ENCODE assay signal across 14 cellular contexts in genomic region chr7:16975712-16976111, GRCh38.
A peak's percentile ranks its signal among the peaks of the same experiment; 100 is the strongest.
DNase-seq lines count a peak whose midpoint lies in the region; ATAC-seq and TF ChIP-seq lines count a peak whose summit lies in the region.
"Had no signal": no experiment of that assay in that cellular context is flagged by ENCODE, and none has a peak within 500 bp of the region (broad histone marks: within the 10 kb centered on the region; RNA-seq: fewer than 3 reads in every experiment).

No MANE protein-coding gene starts in this region.

- H3K27me3 ChIP-seq in foreskin keratinocyte (no peaks in the 10 kb centered on the region), H7 (ENCODE audit: control insufficient read depth, insufficient read depth, low read length) (no peaks in the 10 kb centered on the region)

- H3K4me1 ChIP-seq in foreskin keratinocyte: no peaks in the 10 kb centered on the region

- H3K36me3 ChIP-seq in H7 (replicated peaks; ENCODE audit: control insufficient read depth, insufficient read depth, low read length): no peaks in the 10 kb centered on the region

- no peak overlapping the region for H3K4me3 Mint-ChIP-seq in memory B cell
- H3K4me3 Mint-ChIP-seq: activated naive CD4-positive, alpha-beta T cell treated with anti-CD3 and anti-CD28 coated beads for 36 hours; GM23338; mesothelial cell of epicardium had no signal

- no peak overlapping the region for H3K27ac Mint-ChIP-seq in memory B cell
- H3K27ac Mint-ChIP-seq: activated naive CD4-positive, alpha-beta T cell treated with anti-CD3 and anti-CD28 coated beads for 36 hours; GM23338; mesothelial cell of epicardium had no signal

- H3K9me3 Mint-ChIP-seq in memory B cell: no peaks in the 10 kb centered on the region
- H3K9me3 Mint-ChIP-seq: activated naive CD4-positive, alpha-beta T cell treated with anti-CD3 and anti-CD28 coated beads for 36 hours; GM23338; mesothelial cell of epicardium had no signal

- H3K27ac ChIP-seq in foreskin keratinocyte: no peak overlapping the region

- DNase-seq in Kasumi-1 (lab: John Stamatoyannopoulos, UW) (peak; percentile 39 to 42), memory B cell (ENCODE audit: low spot score in 2 of 2) (peak in 1 of 2 donors; percentile 7), omental fat pad (ENCODE audit: low spot score) (no peak), foreskin keratinocyte (no peak), H7 (no peak), NCI-H146 (lab: John Stamatoyannopoulos, UW) (no peak)
- DNase-seq: activated CD4-positive, alpha-beta T cell treated with anti-CD3 and anti-CD28 coated beads, Interleukin-2, amount 50 U/mL, for 48 hours; activated naive CD4-positive, alpha-beta T cell treated with anti-CD3 and anti-CD28 coated beads for 36 hours; NCI-H1417 treated with DMSO at 0.1 percent for 48 hours; stimulated activated CD4-positive, alpha-beta T cell treated with anti-CD3 and anti-CD28 coated beads, Interleukin-4, amount 100 ng/mL, for 1 hour had no signal

- peaks cover 2% of the 10 kb centered on the region for H3K27me3 Mint-ChIP-seq in memory B cell

- peaks cover 9% of the 10 kb centered on the region for H3K4me1 Mint-ChIP-seq in memory B cell

- H3K4me3 ChIP-seq in H7 (ENCODE audit: insufficient read depth, low read depth, low read length): no peak overlapping the region
- H3K4me3 ChIP-seq: GM23338 had no signal

- TF ChIP-seq CTCF in omental fat pad (IDR thresholded peaks at IDR 0.05): no peak
- no peak for TF ChIP-seq CTCF in foreskin keratinocyte (conservative IDR thresholded peaks at IDR 0.05)

- no peaks in the 10 kb centered on the region for H3K36me3 Mint-ChIP-seq in memory B cell
- H3K36me3 Mint-ChIP-seq: mesothelial cell of epicardium had no signal

- ATAC-seq in GM18870 (IDR thresholded peaks at IDR 0.05; ENCODE audit: unreplicated experiment) (peak; percentile 68), GM21786 (IDR thresholded peaks at IDR 0.05; ENCODE audit: unreplicated experiment) (peak; percentile 76), memory B cell (ENCODE audit: low read depth) (peak; percentile 96), omental fat pad (ENCODE audit: low FRiP score) (no peak), foreskin keratinocyte (no peak)
- ATAC-seq: GM23338 had no signal

Comparison
In these comparisons a context has a peak if more than half of its experiments do, and no peak if none do; other contexts are left out.
1. ATAC-seq: peak in GM18870 (single experiment), GM21786 (single experiment) and memory B cell (single experiment); none in omental fat pad (single experiment) and foreskin keratinocyte (single experiment).
2. DNase-seq: peak in Kasumi-1 (2 of 2); none in omental fat pad (single experiment), foreskin keratinocyte (0 of 2), H7 (single experiment) and NCI-H146 (single experiment).